In genomic region chr5:89282038-89282831, GRCh38 we compare ENCODE assay signal across 1 cellular context.
TF ChIP-seq lines count a peak whose summit lies in the region.

No MANE protein-coding gene starts in this region.

TF ChIP-seq in HCT116, 20 proteins besides CTCF, POLR2A, EP300 and RAD21 (continued from another document):
- TF ChIP-seq REST (IDR thresholded peaks at IDR 0.05; ENCODE audit: low read depth) = no peak
- TF ChIP-seq TCF7L2 (IDR thresholded peaks at IDR 0.05; ENCODE audit: borderline replicate concordance, extremely low read depth, insufficient read depth, insufficient read length) = no peak
- no peak for TF ChIP-seq EZH2phosphoT487 (IDR thresholded peaks at IDR 0.05; ENCODE audit: borderline replicate concordance)
- TF ChIP-seq ZBTB33 (IDR thresholded peaks at IDR 0.05; ENCODE audit: extremely low read depth, insufficient replicate concordance, low read length) = no peak
- TF ChIP-seq ELF1 (IDR thresholded peaks at IDR 0.05; ENCODE audit: borderline replicate concordance, low read depth) = no peak
- no peak for TF ChIP-seq YY1 (IDR thresholded peaks at IDR 0.05; ENCODE audit: extremely low read depth, insufficient replicate concordance, low read depth, low read length)
